1 cellular context compared by ENCODE assay signal in the genomic region with DNA sequence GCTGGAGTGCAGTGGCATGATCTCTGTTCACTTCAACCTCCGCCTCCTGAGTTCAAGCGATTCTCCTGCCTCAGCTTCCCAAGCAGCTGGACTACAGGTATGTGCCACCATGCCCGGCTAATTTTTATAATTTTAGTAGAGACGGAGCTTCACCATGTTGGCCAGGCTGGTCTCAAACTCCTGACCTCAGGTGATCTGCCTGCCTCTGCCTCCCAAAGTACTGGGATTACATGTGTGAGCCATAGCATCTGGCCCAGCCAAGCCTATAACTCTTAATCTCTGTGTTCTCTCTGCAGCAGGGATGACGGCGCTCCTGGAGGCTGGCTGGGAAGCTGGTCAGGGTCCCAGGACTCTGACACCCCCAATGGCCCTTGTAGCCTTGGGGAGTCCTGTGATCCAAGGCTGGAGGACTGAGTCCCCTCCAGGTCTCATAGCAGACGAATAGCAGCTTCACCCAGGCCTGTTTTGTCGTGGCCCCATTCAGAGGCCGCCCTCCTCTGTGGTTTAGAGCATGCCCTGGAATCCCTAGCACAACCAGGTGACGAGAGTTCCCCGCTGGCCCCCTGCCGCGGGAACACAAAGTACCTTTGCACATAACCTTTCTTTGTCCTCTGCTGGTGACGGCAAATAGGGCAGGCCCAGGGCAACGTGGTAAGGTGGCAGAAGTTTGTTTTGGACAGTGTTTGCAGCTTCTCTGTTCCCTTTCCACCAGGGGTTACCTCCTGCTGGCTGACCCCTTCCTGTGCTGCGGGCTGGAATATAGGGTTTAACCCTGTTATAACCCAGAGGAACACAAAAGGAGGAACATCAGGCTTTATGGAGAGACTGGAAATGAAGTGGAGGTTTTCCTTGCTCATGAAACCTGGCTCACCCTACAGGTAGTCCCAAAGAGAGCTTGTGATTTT.
TF ChIP-seq lines count a peak whose summit lies in the region.

No MANE protein-coding gene starts in this region.

TF ChIP-seq in HepG2, 621 proteins besides CTCF, POLR2A, EP300 and RAD21 (continued from another document and continues in another):
- TF ChIP-seq ZNF609 (CRISPR knock-in tag; IDR thresholded peaks at IDR 0.05; ENCODE audit: borderline replicate concordance) (no peak; the same call in 1 of the 2 replicates), ZNF326 (CRISPR knock-in tag; IDR thresholded peaks at IDR 0.05; ENCODE audit: borderline replicate concordance) (no peak), CC2D1A (CRISPR knock-in tag; IDR thresholded peaks at IDR 0.05) (no peak), ZNF318 (CRISPR knock-in tag; IDR thresholded peaks at IDR 0.05) (no peak; the same call in 1 of the 2 replicates), SRF (IDR thresholded peaks at IDR 0.05; ENCODE audit: low read depth, low read length) (no peak), GZF1 (CRISPR knock-in tag; IDR thresholded peaks at IDR 0.05) (peak; percentile 60; the same call in 1 of the 2 replicates), ZNF569 (CRISPR knock-in tag; IDR thresholded peaks at IDR 0.05; ENCODE audit: borderline replicate concordance) (no peak), RBM22 (optimal IDR thresholded peaks at IDR 0.05; ENCODE audit: low read length) (no peak), ZNF274 (CRISPR knock-in tag; IDR thresholded peaks at IDR 0.05) (peak; percentile 56), DDIT3 (CRISPR knock-in tag; IDR thresholded peaks at IDR 0.05) (no peak), ZNF607 (CRISPR knock-in tag; IDR thresholded peaks at IDR 0.05; ENCODE audit: borderline replicate concordance) (no peak), HNRNPL (IDR thresholded peaks at IDR 0.05; ENCODE audit: low read depth, low read length) (peak; percentile 90), ZNF484 (CRISPR knock-in tag; IDR thresholded peaks at IDR 0.05; ENCODE audit: borderline replicate concordance, low read depth) (0 out of 2 replicates have a peak, but pooled peaks have one; percentile 71), ZUFSP (CRISPR knock-in tag; IDR thresholded peaks at IDR 0.05; ENCODE audit: borderline replicate concordance) (no peak), SNAPC4 (CRISPR knock-in tag; IDR thresholded peaks at IDR 0.05) (peak; percentile 77; the same call in 1 of the 2 replicates), KDM3A (CRISPR knock-in tag; IDR thresholded peaks at IDR 0.05; ENCODE audit: low read depth) (peak; percentile 82), ZSCAN5A (CRISPR knock-in tag; IDR thresholded peaks at IDR 0.05; ENCODE audit: borderline replicate concordance) (0 out of 2 replicates have a peak, but pooled peaks have one; percentile 70)
- TF ChIP-seq, protein P1, sequence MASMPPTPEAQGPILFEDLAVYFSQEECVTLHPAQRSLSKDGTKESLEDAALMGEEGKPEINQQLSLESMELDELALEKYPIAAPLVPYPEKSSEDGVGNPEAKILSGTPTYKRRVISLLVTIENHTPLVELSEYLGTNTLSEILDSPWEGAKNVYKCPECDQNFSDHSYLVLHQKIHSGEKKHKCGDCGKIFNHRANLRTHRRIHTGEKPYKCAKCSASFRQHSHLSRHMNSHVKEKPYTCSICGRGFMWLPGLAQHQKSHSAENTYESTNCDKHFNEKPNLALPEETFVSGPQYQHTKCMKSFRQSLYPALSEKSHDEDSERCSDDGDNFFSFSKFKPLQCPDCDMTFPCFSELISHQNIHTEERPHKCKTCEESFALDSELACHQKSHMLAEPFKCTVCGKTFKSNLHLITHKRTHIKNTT (CRISPR knock-in tag; IDR thresholded peaks at IDR 0.05) = no peak
- TF ChIP-seq, protein P2, sequence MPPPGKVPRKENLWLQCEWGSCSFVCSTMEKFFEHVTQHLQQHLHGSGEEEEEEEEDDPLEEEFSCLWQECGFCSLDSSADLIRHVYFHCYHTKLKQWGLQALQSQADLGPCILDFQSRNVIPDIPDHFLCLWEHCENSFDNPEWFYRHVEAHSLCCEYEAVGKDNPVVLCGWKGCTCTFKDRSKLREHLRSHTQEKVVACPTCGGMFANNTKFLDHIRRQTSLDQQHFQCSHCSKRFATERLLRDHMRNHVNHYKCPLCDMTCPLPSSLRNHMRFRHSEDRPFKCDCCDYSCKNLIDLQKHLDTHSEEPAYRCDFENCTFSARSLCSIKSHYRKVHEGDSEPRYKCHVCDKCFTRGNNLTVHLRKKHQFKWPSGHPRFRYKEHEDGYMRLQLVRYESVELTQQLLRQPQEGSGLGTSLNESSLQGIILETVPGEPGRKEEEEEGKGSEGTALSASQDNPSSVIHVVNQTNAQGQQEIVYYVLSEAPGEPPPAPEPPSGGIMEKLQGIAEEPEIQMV (CRISPR knock-in tag; IDR thresholded peaks at IDR 0.05; ENCODE audit: low read depth) = 0 out of 2 replicates have a peak, but pooled peaks have one; percentile 24
